ENCODE assay signal across 10 cellular contexts in genomic region chr4:139229534-139230039, GRCh38. TPM values are rescaled to one million over a fixed set of nuclear protein-coding genes. Genes with fewer than 3 reads are reported as not detected.
DNase-seq lines count a peak whose midpoint lies in the region; ATAC-seq and TF ChIP-seq lines count a peak whose summit lies in the region.
"Had no signal": no experiment of that assay in that cellular context is flagged by ENCODE, and none has a peak within 500 bp of the region (broad histone marks: within the 10 kb centered on the region; RNA-seq: fewer than 3 reads in every experiment).

No MANE protein-coding gene starts in this region.

- peaks cover 2% of the 10 kb centered on the region for H3K4me1 Mint-ChIP-seq in endodermal cell

- WGBS in endodermal cell (ENCODE audit: insufficient coverage in 1 of 2, insufficient read length in 1 of 2), 2 experiments, result 67% methylated on average over 3 of the region's 3 CpGs; no CpG with 5 or more reads in 1 of the 2 experiments

- peak; percentile 75 for ATAC-seq in HG03175 (IDR thresholded peaks at IDR 0.05; ENCODE audit: unreplicated experiment)
- ATAC-seq in mucosa of descending colon, result peak; percentile 70
- no peak for ATAC-seq in GM19328 (IDR thresholded peaks at IDR 0.05; ENCODE audit: unreplicated experiment)

- no peaks in the 10 kb centered on the region for H3K9me3 Mint-ChIP-seq in endodermal cell
- H3K9me3 Mint-ChIP-seq: IgD-negative memory B cell had no signal

- no peaks in the 10 kb centered on the region for H3K36me3 Mint-ChIP-seq in endodermal cell (ENCODE audit: low read depth)
- H3K36me3 Mint-ChIP-seq: IgD-negative memory B cell had no signal

- DNase-seq in AG08396 (ENCODE audit: low spot score), result peak; percentile 25
- DNase-seq in GM03348 (ENCODE audit: low spot score), result peak; percentile 75
- no peak for DNase-seq in Peyer's patch
- no peak for DNase-seq in endodermal cell
- peak in 1 of 3 donors; percentile 57 for DNase-seq in mucosa of descending colon
- DNase-seq in NCI-H1048 (lab: John Stamatoyannopoulos, UW), result no peak

- intact Hi-C loops in mucosa of descending colon (cut with DNase I, micrococcal nuclease), result no loop called here

- H3K27ac Mint-ChIP-seq in endodermal cell, result no peak overlapping the region
- H3K27ac Mint-ChIP-seq: IgD-negative memory B cell had no signal

- H3K4me3 Mint-ChIP-seq in endodermal cell, result no peak overlapping the region
- H3K4me3 Mint-ChIP-seq: IgD-negative memory B cell had no signal

- H3K4me3 ChIP-seq in Peyer's patch, result no peak overlapping the region
- no peak overlapping the region for H3K4me3 ChIP-seq in endodermal cell (ENCODE audit: low read length)
- no peak overlapping the region for H3K4me3 ChIP-seq in mucosa of descending colon

- TF ChIP-seq CTCF in Peyer's patch (IDR thresholded peaks at IDR 0.05) (peak; percentile 54 to 87 (median 78)), endodermal cell (conservative IDR thresholded peaks at IDR 0.05) (peak; percentile 83), mucosa of descending colon (IDR thresholded peaks at IDR 0.05) (peak; percentile 34)

- H3K36me3 ChIP-seq in Peyer's patch, result no peaks in the 10 kb centered on the region
- H3K36me3 ChIP-seq in endodermal cell (ENCODE audit: control insufficient read depth, insufficient read depth, low read length), result no peaks in the 10 kb centered on the region
- no peaks in the 10 kb centered on the region for H3K36me3 ChIP-seq in mucosa of descending colon (ENCODE audit: low read depth)

- H3K4me1 ChIP-seq in Peyer's patch (no peaks in the 10 kb centered on the region), endodermal cell (ENCODE audit: control insufficient read depth, insufficient read depth, low read length) (no peaks in the 10 kb centered on the region), mucosa of descending colon (ENCODE audit: low read depth) (no peaks in the 10 kb centered on the region)

- H3K27me3 ChIP-seq in Peyer's patch (no peaks in the 10 kb centered on the region), endodermal cell (ENCODE audit: control insufficient read depth, insufficient read depth, low read length, poor library complexity, severe bottlenecking) (no peaks in the 10 kb centered on the region)

- no peak for TF ChIP-seq POLR2A in Peyer's patch (IDR thresholded peaks at IDR 0.05)

- H3K27ac ChIP-seq in Peyer's patch (no peak overlapping the region), endodermal cell (ENCODE audit: low read depth, low read length) (no peak overlapping the region)

- H3K27me3 Mint-ChIP-seq in endodermal cell (ENCODE audit: insufficient read depth), result no peaks in the 10 kb centered on the region
- H3K27me3 Mint-ChIP-seq: IgD-negative memory B cell had no signal

- no peak overlapping the region for H3K9ac ChIP-seq in endodermal cell (ENCODE audit: extremely low read depth, low read length, poor library complexity, severe bottlenecking)

- H3K9me3 ChIP-seq in Peyer's patch (no peaks in the 10 kb centered on the region), endodermal cell (ENCODE audit: control insufficient read depth, low read length) (no peaks in the 10 kb centered on the region), mucosa of descending colon (no peaks in the 10 kb centered on the region)

RNA-seq across cellular contexts. Expression of gene MGARP, which starts 50.4 kb away (rescaled TPM):
- not detected for total RNA-seq in Peyer's patch
- total RNA-seq in endodermal cell, result 1 to 10 TPM in 1 of 2 donors, under 1 TPM in 1; 0.53 to 1.3 TPM
- polyA plus RNA-seq in endodermal cell (2013, experiment 1 of 2), result 1.2 TPM
- polyA plus RNA-seq in endodermal cell (2013, experiment 2 of 2), result 0.87 TPM
- total RNA-seq in mucosa of descending colon, result under 1 TPM in 2 of 3 donors, not detected in 1; 0.29 to 0.73 TPM
- total RNA-seq: mononuclear cell had no signal

RNA-seq across cellular contexts. Expression of gene ELF2, which starts 52.6 kb away (rescaled TPM):
- total RNA-seq in Peyer's patch (10 to 100 TPM; 47.1 to 75.1 (median 54.4) TPM), endodermal cell (10 to 100 TPM; 47.6 to 53.9 TPM), mucosa of descending colon (10 to 100 TPM; 34.9 to 67.2 (median 51.9) TPM)
- 30.9 TPM for polyA plus RNA-seq in endodermal cell (2013, experiment 1 of 2)
- 31.2 TPM for polyA plus RNA-seq in endodermal cell (2013, experiment 2 of 2)

Comparison
In these comparisons a context has a peak if more than half of its experiments do, and no peak if none do; other contexts are left out.
1. DNase-seq: peak in AG08396 (single experiment) and GM03348 (single experiment); none in Peyer's patch (0 of 3), endodermal cell (single experiment) and NCI-H1048 (single experiment).
2. Peak in every context shown above with its lines, with median percentiles within 50 percentile points of each other: CTCF ChIP-seq.